Comparison of ENCODE assay signal across 9 cellular contexts in the genomic region with DNA sequence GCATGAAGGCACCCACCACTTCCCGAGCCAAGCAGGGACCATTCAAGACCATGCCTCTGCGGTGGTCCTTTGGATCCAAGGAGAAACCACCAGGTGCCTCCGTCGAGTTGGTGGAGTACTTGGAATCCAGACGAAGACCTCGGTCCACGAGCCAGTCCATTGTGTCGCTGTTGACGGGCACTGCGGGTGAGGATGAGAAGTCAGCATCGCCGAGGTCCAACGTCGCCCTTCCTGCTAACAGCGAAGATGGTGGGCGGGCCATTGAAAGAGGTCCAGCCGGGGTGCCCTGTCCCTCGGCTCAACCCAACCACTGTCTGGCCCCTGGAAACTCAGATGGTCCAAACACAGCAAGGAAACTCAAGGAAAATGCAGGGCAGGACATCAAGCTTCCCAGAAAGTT.
"Had no signal": no experiment of that assay in that cellular context is flagged by ENCODE, and none has a peak within 500 bp of the region (broad histone marks: within the 10 kb centered on the region; RNA-seq: fewer than 3 reads in every experiment).

No MANE protein-coding gene starts in this region.

- H3K4me3 ChIP-seq: GM23248, K562 had no signal

- H3K4me3 Mint-ChIP-seq: H9 had no signal

- H2AFZ ChIP-seq: GM23248 had no signal

- H3K9ac ChIP-seq: GM23248 had no signal

- H3K27ac Mint-ChIP-seq: H9 had no signal

- DNase-seq: GM23248, GOT3, H9, HCEC 1CT, IMR-90, KG1 had no signal

- FAIRE-seq: H54, HTR-8/SVneo, K562 had no signal

- H3K27ac ChIP-seq: GM23248 had no signal
